Comparison of ENCODE assay signal across 23 cellular contexts in the genomic region with DNA sequence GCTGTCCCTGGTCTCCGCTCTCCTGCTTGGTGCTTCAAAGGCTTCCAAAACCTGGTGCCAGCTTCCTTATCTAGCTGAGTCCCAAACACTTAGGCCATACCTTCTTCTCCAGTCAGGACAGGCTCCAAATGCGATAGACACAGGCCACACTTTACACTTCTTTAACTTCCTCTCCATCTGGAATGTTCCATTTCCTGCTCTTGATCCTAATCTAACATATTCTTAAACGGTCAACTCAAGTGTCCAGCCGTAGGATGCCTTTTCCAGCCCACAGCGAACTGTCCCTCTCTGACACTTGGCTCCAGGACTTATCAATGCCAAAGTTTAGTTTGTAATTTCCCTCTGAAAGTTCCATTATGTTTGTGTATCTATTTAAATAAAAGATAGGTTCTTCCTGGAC. TPM values are rescaled to one million over a fixed set of nuclear protein-coding genes. Genes with fewer than 3 reads are reported as not detected.
DNase-seq lines count a peak whose midpoint lies in the region; ATAC-seq, FAIRE-seq and TF ChIP-seq lines count a peak whose summit lies in the region.
"Had no signal": no experiment of that assay in that cellular context is flagged by ENCODE, and none has a peak within 500 bp of the region (broad histone marks: within the 10 kb centered on the region; RNA-seq: fewer than 3 reads in every experiment).

No MANE protein-coding gene starts in this region.

- DNase-seq in activated CD4-positive, alpha-beta T cell treated with anti-CD3 and anti-CD28 coated beads, Interleukin-2, amount 10 ng/mL, durations not matched to agents 7 days and 5 days: no peak
- no peak for DNase-seq in activated CD4-positive, alpha-beta T cell treated with anti-CD3 and anti-CD28 coated beads for 1 hour
- DNase-seq in LNCaP clone FGC (ENCODE audit: low read depth) (peak; percentile 4), endothelial cell (ENCODE audit: low spot score) (no peak), prostate gland (ENCODE audit: low spot score) (no peak), MG63 (no peak), urothelium cell line (ENCODE audit: low spot score) (no peak)
- DNase-seq: Calu3; DND-41; GDM1; NCI-H1048; NCI-H146; NCI-H2107; NCI-H345; NCI-H526 treated with DMSO at 0.1 percent for 48 hours; NK-92 treated with Interleukin-12 subunit alpha and Interleukin-12 subunit beta, amount 100 ng/mL, for 24 hours; OCI-M1 had no signal

- intact Hi-C loops in prostate gland (cut with DNase I): no loop called here

- H3K36me3 Mint-ChIP-seq in activated CD4-positive, alpha-beta T cell treated with anti-CD3 and anti-CD28 coated beads, Interleukin-2, amount 10 ng/mL, durations not matched to agents 7 days and 5 days (ENCODE audit: low read depth): peaks cover 49% of the 10 kb centered on the region
- H3K36me3 Mint-ChIP-seq in endothelial cell (ENCODE audit: low read depth, unreplicated experiment): peaks cover 37% of the 10 kb centered on the region

- H3K4me1 Mint-ChIP-seq in activated CD4-positive, alpha-beta T cell treated with anti-CD3 and anti-CD28 coated beads, Interleukin-2, amount 10 ng/mL, durations not matched to agents 7 days and 5 days: peaks cover 15% of the 10 kb centered on the region
- peaks cover 30% of the 10 kb centered on the region for H3K4me1 Mint-ChIP-seq in endothelial cell (ENCODE audit: unreplicated experiment)
- H3K4me1 Mint-ChIP-seq: GM23338 had no signal

- no peak for TF ChIP-seq POLR2A in prostate gland (IDR thresholded peaks at IDR 0.05)

- H3K27ac ChIP-seq in prostate gland: peak overlapping the region; percentile 21 to 30
- H3K27ac ChIP-seq: HL-60, RWPE1 had no signal

- H3K36me3 ChIP-seq in prostate gland: no peaks in the 10 kb centered on the region
- H3K36me3 ChIP-seq in MG63: peaks cover 29% of the 10 kb centered on the region

- H3K9me3 Mint-ChIP-seq in activated CD4-positive, alpha-beta T cell treated with anti-CD3 and anti-CD28 coated beads, Interleukin-2, amount 10 ng/mL, durations not matched to agents 7 days and 5 days: no peaks in the 10 kb centered on the region
- no peaks in the 10 kb centered on the region for H3K9me3 Mint-ChIP-seq in endothelial cell (ENCODE audit: unreplicated experiment)
- H3K9me3 Mint-ChIP-seq: GM23338 had no signal

- no peak for ATAC-seq in GM19397 (IDR thresholded peaks at IDR 0.05; ENCODE audit: unreplicated experiment)
- ATAC-seq: GM23338 had no signal

- POLR2A ChIA-PET in activated CD4-positive, alpha-beta T cell treated with anti-CD3 and anti-CD28 coated beads, Interleukin-2, amount 10 ng/mL, durations not matched to agents 7 days and 5 days (lab: Charles Lee): no interaction called here

- no peaks in the 10 kb centered on the region for H3K9me3 ChIP-seq in prostate gland
- no peaks in the 10 kb centered on the region for H3K9me3 ChIP-seq in MG63

- no peak for FAIRE-seq in urothelium cell line (lab: Jason Lieb, UNC)
- FAIRE-seq: GM12892 had no signal

- peak overlapping the region; percentile 67 for H3K27ac Mint-ChIP-seq in activated CD4-positive, alpha-beta T cell treated with anti-CD3 and anti-CD28 coated beads, Interleukin-2, amount 10 ng/mL, durations not matched to agents 7 days and 5 days
- H3K27ac Mint-ChIP-seq in endothelial cell (ENCODE audit: unreplicated experiment): peak overlapping the region; percentile 83
- H3K27ac Mint-ChIP-seq: GM23338 had no signal

- H3K4me3 ChIP-seq in LNCaP clone FGC (ENCODE audit: low read depth, low read length) (no peak overlapping the region), prostate gland (no peak overlapping the region), MG63 (no peak overlapping the region)
- H3K4me3 ChIP-seq: GM23338 had no signal

- H3K4me3 Mint-ChIP-seq in activated CD4-positive, alpha-beta T cell treated with anti-CD3 and anti-CD28 coated beads, Interleukin-2, amount 10 ng/mL, durations not matched to agents 7 days and 5 days: no peak overlapping the region
- peak overlapping the region; percentile 45 for H3K4me3 Mint-ChIP-seq in endothelial cell (ENCODE audit: unreplicated experiment)
- H3K4me3 Mint-ChIP-seq: GM23338 had no signal

- CTCF ChIA-PET in activated CD4-positive, alpha-beta T cell treated with anti-CD3 and anti-CD28 coated beads, Interleukin-2, amount 10 ng/mL, durations not matched to agents 7 days and 5 days (lab: Charles Lee): interaction anchor here (0.6 to 1.4 kb wide), 2 partner anchors 15 to 156 kb away, joined by 3 to 4 read pairs; no protein-coding TSS in a partner anchor

- H3K4me1 ChIP-seq in prostate gland (replicated peaks): no peaks in the 10 kb centered on the region

- 60% methylated on average over 5 of the region's 5 CpGs for WGBS in prostate gland

- TF ChIP-seq CTCF in LNCaP clone FGC (IDR thresholded peaks at IDR 0.05; ENCODE audit: control insufficient read depth, extremely low read depth, insufficient read depth) (no peak), endothelial cell (IDR thresholded peaks at IDR 0.05; ENCODE audit: unreplicated experiment) (no peak), prostate gland (IDR thresholded peaks at IDR 0.05) (no peak)

- no peaks in the 10 kb centered on the region for H3K27me3 Mint-ChIP-seq in activated CD4-positive, alpha-beta T cell treated with anti-CD3 and anti-CD28 coated beads, Interleukin-2, amount 10 ng/mL, durations not matched to agents 7 days and 5 days
- peaks cover 2% of the 10 kb centered on the region for H3K27me3 Mint-ChIP-seq in endothelial cell (ENCODE audit: unreplicated experiment)

- no peaks in the 10 kb centered on the region for H3K27me3 ChIP-seq in prostate gland (replicated peaks; ENCODE audit: insufficient read depth)
- no peaks in the 10 kb centered on the region for H3K27me3 ChIP-seq in MG63

RNA-seq across cellular contexts. Expression of gene PLA2G4F, which starts 19.2 kb away (rescaled TPM):
- not detected for total RNA-seq in activated CD4-positive, alpha-beta T cell treated with anti-CD3 and anti-CD28 coated beads, Interleukin-2, amount 10 ng/mL, durations not matched to agents 7 days and 5 days
- total RNA-seq in endothelial cell (ENCODE audit: unreplicated experiment) (not detected), prostate gland (10 to 100 TPM; 16.0 to 36.9 TPM)
- not detected in 2 replicates for total RNA-seq in MG63 (2014; rRNA removed; shearing (Covaris generic); ENCODE audit: low replicate concordance)
- total RNA-seq: A172, GM23338 had no signal

RNA-seq across cellular contexts. Expression of gene VPS39, which starts 32.4 kb away (rescaled TPM):
- 10 to 100 TPM; 66.8 to 77.5 TPM for total RNA-seq in activated CD4-positive, alpha-beta T cell treated with anti-CD3 and anti-CD28 coated beads, Interleukin-2, amount 10 ng/mL, durations not matched to agents 7 days and 5 days
- total RNA-seq in endothelial cell (ENCODE audit: unreplicated experiment) (66.2 TPM), prostate gland (100 to 1,000 TPM in 1 of 2 donors, 10 to 100 TPM in 1; 76.2 to 111 TPM)
- 8.7 and 16.3 TPM in 2 replicates for total RNA-seq in MG63 (2014; rRNA removed; shearing (Covaris generic); ENCODE audit: low replicate concordance)

Comparison
In these comparisons a context has a peak if more than half of its experiments do, and no peak if none do; other contexts are left out.
1. RNA of gene PLA2G4F, which starts 19.2 kb away (total RNA-seq): 16.0 to 36.9 TPM in prostate gland; not detected in activated CD4-positive, alpha-beta T cell treated with anti-CD3 and anti-CD28 coated beads, Interleukin-2, amount 10 ng/mL, durations not matched to agents 7 days and 5 days, not detected in endothelial cell (single experiment) and not detected in MG63; every median in the first group is over 10 times any median in the second.